38 cellular contexts compared by ENCODE assay signal in genomic region chr4:25443851-25444250, GRCh38.
"Had no signal": no experiment of that assay in that cellular context is flagged by ENCODE, and none has a peak within 500 bp of the region (broad histone marks: within the 10 kb centered on the region; RNA-seq: fewer than 3 reads in every experiment).

No MANE protein-coding gene starts in this region.

- H3K4me1 ChIP-seq: breast epithelium had no signal

- H3K4me3 ChIP-seq: adrenal gland, body of pancreas, breast epithelium had no signal

- DNase-seq: activated CD4-positive, alpha-beta memory T cell treated with anti-CD3 and anti-CD28 coated beads, Interleukin-2, amount 10 ng/mL, durations not matched to agents 7 days and 5 days; activated CD4-positive, alpha-beta T cell treated with anti-CD3 and anti-CD28 coated beads for 1 hour; activated CD4-positive, alpha-beta T cell treated with anti-CD3 and anti-CD28 coated beads for 36 hours; activated CD4-positive, alpha-beta T cell treated with anti-CD3 and anti-CD28 coated beads for 48 hours; activated CD4-positive, alpha-beta T cell treated with anti-CD3 and anti-CD28 coated beads, Interleukin-2, amount 10 ng/mL, durations not matched to agents 7 days and 5 days; activated CD4-positive, alpha-beta T cell treated with anti-CD3 and anti-CD28 coated beads, Interleukin-2, amount 50 U/mL, for 48 hours; activated CD4-positive, CD25-positive, alpha-beta regulatory T cell; activated CD8-positive, alpha-beta memory T cell treated with anti-CD3 and anti-CD28 coated beads for 24 hours; activated CD8-positive, alpha-beta memory T cell treated with anti-CD3 and anti-CD28 coated beads, Interleukin-2, amount 10 ng/mL, durations not matched to agents 7 days and 5 days; activated CD8-positive, alpha-beta memory T cell treated with anti-CD3 and anti-CD28 coated beads, Interleukin-2, amount 50 U/mL, for 48 hours; activated CD8-positive, alpha-beta T cell treated with anti-CD3 and anti-CD28 coated beads, Interleukin-2, amount 10 ng/mL, durations not matched to agents 7 days and 5 days; activated effector memory CD4-positive, alpha-beta T cell treated with anti-CD3 and anti-CD28 coated beads, Interleukin-2, amount 50 U/mL, for 16 hours; activated gamma-delta T cell treated with Interleukin-2 at 50 U/mL for 16 hours; activated naive CD4-positive, alpha-beta T cell; activated naive CD4-positive, alpha-beta T cell treated with anti-CD3 and anti-CD28 coated beads for 36 hours; activated naive CD4-positive, alpha-beta T cell treated with anti-CD3 and anti-CD28 coated beads, Interleukin-2, amount 50 U/mL, for 16 hours; activated naive CD8-positive, alpha-beta T cell treated with anti-CD3 and anti-CD28 coated beads for 36 hours; activated T-cell treated with anti-CD3 and anti-CD28 coated beads, Interleukin-2, amount 50 U/mL, for 1 hour; activated T-cell treated with anti-CD3 and anti-CD28 coated beads, Interleukin-2, amount 50 U/mL, for 4 hours; activated T-cell treated with anti-CD3 and anti-CD28 coated beads, Interleukin-2, amount 50 U/mL, for 72 hours; adrenal gland; amniotic stem cell; aorta; body of pancreas; brain microvascular endothelial cell; central memory CD4-positive, alpha-beta T cell; T-helper 1 cell; T-helper 2 cell; T-helper 9 cell; WERI-Rb-1 had no signal

- H3K9me3 ChIP-seq: body of pancreas, breast epithelium had no signal

- H3K27me3 ChIP-seq: adrenal gland, body of pancreas, brain microvascular endothelial cell, breast epithelium had no signal

- ATAC-seq: activated CD4-positive, alpha-beta T cell treated with anti-CD3 and anti-CD28 coated beads for 36 hours; activated CD4-positive, CD25-positive, alpha-beta regulatory T cell treated with anti-CD3 and anti-CD28 coated beads, Interleukin-2, amount 50 U/mL, for 24 hours; activated CD8-positive, alpha-beta memory T cell treated with anti-CD3 and anti-CD28 coated beads, Interleukin-2, amount 10 ng/mL, durations not matched to agents 7 days and 5 days; activated CD8-positive, alpha-beta T cell treated with anti-CD3 and anti-CD28 coated beads, Interleukin-2, amount 10 ng/mL, durations not matched to agents 7 days and 5 days; activated naive CD4-positive, alpha-beta T cell treated with anti-CD3 and anti-CD28 coated beads, Interleukin-2, amount 50 U/mL, for 72 hours; activated T-cell treated with anti-CD3 and anti-CD28 coated beads, Interleukin-2, amount 50 U/mL, for 4 hours; activated T-cell treated with anti-CD3 and anti-CD28 coated beads, Interleukin-2, amount 50 U/mL, for 72 hours; activated T-helper 17 cell treated with anti-CD3 and anti-CD28 coated beads, Interleukin-2, amount 50 U/mL, for 72 hours; body of pancreas; WTC11 had no signal

- H3K27ac Mint-ChIP-seq: activated CD4-positive, alpha-beta memory T cell treated with anti-CD3 and anti-CD28 coated beads, Interleukin-2, amount 10 ng/mL, durations not matched to agents 7 days and 5 days; activated CD4-positive, alpha-beta T cell treated with anti-CD3 and anti-CD28 coated beads for 36 hours; activated CD4-positive, alpha-beta T cell treated with anti-CD3 and anti-CD28 coated beads, Interleukin-2, amount 10 ng/mL, durations not matched to agents 7 days and 5 days; activated CD8-positive, alpha-beta memory T cell treated with anti-CD3 and anti-CD28 coated beads, Interleukin-2, amount 10 ng/mL, durations not matched to agents 7 days and 5 days; activated CD8-positive, alpha-beta T cell treated with anti-CD3 and anti-CD28 coated beads, Interleukin-2, amount 10 ng/mL, durations not matched to agents 7 days and 5 days; activated naive CD4-positive, alpha-beta T cell treated with anti-CD3 and anti-CD28 coated beads for 36 hours; activated naive CD4-positive, alpha-beta T cell treated with anti-CD3 and anti-CD28 coated beads, Interleukin-2, amount 50 U/mL, for 72 hours; activated naive CD8-positive, alpha-beta T cell treated with anti-CD3 and anti-CD28 coated beads for 36 hours; activated T-cell treated with anti-CD3 and anti-CD28 coated beads, Interleukin-2, amount 50 U/mL, for 72 hours; activated T-helper 1 cell treated with anti-CD3 and anti-CD28 coated beads, Interleukin-12 subunit alpha, Interleukin-12 subunit beta, Interleukin-2, Interleukin-4 antibody, amounts not matched to agents 30 ng/mL and 10 ng/mL and 1 ng/mL, durations not matched to agents 14 hours and 24 hours and 36 hours; activated T-helper 17 cell treated with anti-CD3 and anti-CD28 coated beads, Interleukin-2, amount 50 U/mL, for 72 hours; T-helper 1 cell treated with Interleukin-12 subunit alpha and Interleukin-12 subunit beta and Interleukin-4 antibody, amounts not matched to agents 30 μg/mL and 1 μg/mL, for 36 hours; T-helper 2 cell treated with Interferon-gamma antibody and Interleukin-4, amounts not matched to agents 5 μg/mL and 100 μg/mL, for 36 hours; WTC11 had no signal

- H3K36me3 Mint-ChIP-seq: activated CD8-positive, alpha-beta memory T cell treated with anti-CD3 and anti-CD28 coated beads, Interleukin-2, amount 10 ng/mL, durations not matched to agents 7 days and 5 days; WTC11 had no signal

- H3K27me3 Mint-ChIP-seq: activated CD4-positive, alpha-beta memory T cell treated with anti-CD3 and anti-CD28 coated beads, Interleukin-2, amount 10 ng/mL, durations not matched to agents 7 days and 5 days; activated CD4-positive, alpha-beta T cell treated with anti-CD3 and anti-CD28 coated beads for 36 hours; activated CD4-positive, alpha-beta T cell treated with anti-CD3 and anti-CD28 coated beads, Interleukin-2, amount 10 ng/mL, durations not matched to agents 7 days and 5 days; activated CD8-positive, alpha-beta memory T cell treated with anti-CD3 and anti-CD28 coated beads, Interleukin-2, amount 10 ng/mL, durations not matched to agents 7 days and 5 days; activated naive CD8-positive, alpha-beta T cell treated with anti-CD3 and anti-CD28 coated beads for 36 hours; activated T-helper 17 cell treated with anti-CD3 and anti-CD28 coated beads, Interleukin-2, amount 50 U/mL, for 72 hours had no signal

- H3K27ac ChIP-seq: adrenal gland, body of pancreas, brain microvascular endothelial cell, breast epithelium, WERI-Rb-1 had no signal

- H3K36me3 ChIP-seq: adrenal gland, brain microvascular endothelial cell, breast epithelium, WERI-Rb-1 had no signal

- H3K4me3 Mint-ChIP-seq: activated CD4-positive, alpha-beta memory T cell treated with anti-CD3 and anti-CD28 coated beads, Interleukin-2, amount 10 ng/mL, durations not matched to agents 7 days and 5 days; activated CD4-positive, alpha-beta T cell treated with anti-CD3 and anti-CD28 coated beads for 36 hours; activated CD4-positive, alpha-beta T cell treated with anti-CD3 and anti-CD28 coated beads, Interleukin-2, amount 10 ng/mL, durations not matched to agents 7 days and 5 days; activated CD8-positive, alpha-beta memory T cell treated with anti-CD3 and anti-CD28 coated beads, Interleukin-2, amount 10 ng/mL, durations not matched to agents 7 days and 5 days; activated CD8-positive, alpha-beta T cell treated with anti-CD3 and anti-CD28 coated beads, Interleukin-2, amount 10 ng/mL, durations not matched to agents 7 days and 5 days; activated naive CD4-positive, alpha-beta T cell treated with anti-CD3 and anti-CD28 coated beads for 36 hours; activated naive CD8-positive, alpha-beta T cell treated with anti-CD3 and anti-CD28 coated beads for 36 hours; activated T-cell treated with anti-CD3 and anti-CD28 coated beads, Interleukin-2, amount 50 U/mL, for 4 hours; activated T-cell treated with anti-CD3 and anti-CD28 coated beads, Interleukin-2, amount 50 U/mL, for 72 hours; activated T-helper 1 cell treated with anti-CD3 and anti-CD28 coated beads, Interleukin-12 subunit alpha, Interleukin-12 subunit beta, Interleukin-2, Interleukin-4 antibody, amounts not matched to agents 30 ng/mL and 10 ng/mL and 1 ng/mL, durations not matched to agents 14 hours and 24 hours and 36 hours; activated T-helper 17 cell treated with anti-CD3 and anti-CD28 coated beads, Interleukin-2, amount 50 U/mL, for 72 hours; T-helper 1 cell treated with Interleukin-12 subunit alpha and Interleukin-12 subunit beta and Interleukin-4 antibody, amounts not matched to agents 30 μg/mL and 1 μg/mL, for 36 hours; T-helper 2 cell treated with Interferon-gamma antibody and Interleukin-4, amounts not matched to agents 5 μg/mL and 100 μg/mL, for 36 hours; WTC11 had no signal

- H3K9me3 Mint-ChIP-seq: activated CD4-positive, alpha-beta memory T cell treated with anti-CD3 and anti-CD28 coated beads, Interleukin-2, amount 10 ng/mL, durations not matched to agents 7 days and 5 days; activated naive CD8-positive, alpha-beta T cell treated with anti-CD3 and anti-CD28 coated beads for 36 hours; activated T-cell treated with anti-CD3 and anti-CD28 coated beads, Interleukin-2, amount 50 U/mL, for 72 hours; activated T-helper 1 cell treated with anti-CD3 and anti-CD28 coated beads, Interleukin-12 subunit alpha, Interleukin-12 subunit beta, Interleukin-2, Interleukin-4 antibody, amounts not matched to agents 30 ng/mL and 10 ng/mL and 1 ng/mL, durations not matched to agents 14 hours and 24 hours and 36 hours; T-helper 1 cell treated with Interleukin-12 subunit alpha and Interleukin-12 subunit beta and Interleukin-4 antibody, amounts not matched to agents 30 μg/mL and 1 μg/mL, for 36 hours; T-helper 2 cell treated with Interferon-gamma antibody and Interleukin-4, amounts not matched to agents 5 μg/mL and 100 μg/mL, for 36 hours had no signal

- H3K4me1 Mint-ChIP-seq: activated CD4-positive, alpha-beta memory T cell treated with anti-CD3 and anti-CD28 coated beads, Interleukin-2, amount 10 ng/mL, durations not matched to agents 7 days and 5 days; activated CD4-positive, alpha-beta T cell treated with anti-CD3 and anti-CD28 coated beads for 36 hours; activated CD4-positive, alpha-beta T cell treated with anti-CD3 and anti-CD28 coated beads, Interleukin-2, amount 10 ng/mL, durations not matched to agents 7 days and 5 days; activated CD8-positive, alpha-beta memory T cell treated with anti-CD3 and anti-CD28 coated beads, Interleukin-2, amount 10 ng/mL, durations not matched to agents 7 days and 5 days; activated T-helper 17 cell treated with anti-CD3 and anti-CD28 coated beads, Interleukin-2, amount 50 U/mL, for 72 hours had no signal
